In the genomic region with DNA sequence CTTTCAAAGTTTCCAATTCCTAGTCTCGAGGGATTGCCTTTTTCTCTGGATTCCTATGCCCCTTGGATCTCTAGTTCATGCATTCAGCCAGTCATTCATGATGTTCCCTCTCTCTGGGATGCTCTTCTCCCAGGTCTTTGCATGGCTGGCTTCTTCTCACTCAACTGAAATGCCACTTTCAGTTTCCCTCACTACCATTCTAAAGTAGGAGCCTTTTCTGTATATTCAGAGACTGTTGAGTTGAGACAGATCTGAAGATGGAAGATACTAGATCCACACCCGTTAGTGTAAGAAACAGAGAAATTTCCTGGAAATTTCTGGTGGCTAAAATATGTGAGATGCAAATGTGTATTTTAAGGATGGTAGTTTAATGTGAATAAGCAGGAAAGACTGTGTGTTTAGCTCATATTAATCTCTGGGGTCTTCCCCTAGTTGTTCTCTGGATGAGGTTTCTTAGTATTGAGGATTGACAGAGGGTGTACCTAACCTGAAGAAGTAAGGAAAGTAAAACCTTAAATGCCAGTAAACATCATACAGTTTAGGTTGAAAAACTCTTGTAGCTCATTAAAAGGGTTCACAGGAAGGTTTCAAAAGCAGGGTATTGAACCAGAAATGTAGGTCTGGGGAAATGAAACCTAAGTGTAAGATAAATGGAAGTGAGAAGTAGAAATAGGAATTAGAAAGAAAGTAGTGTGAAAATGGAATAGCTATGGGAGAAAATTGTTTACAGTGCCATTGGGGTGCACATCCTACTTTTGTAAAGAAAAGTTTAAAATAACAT, we compare ENCODE assay signal across 12 cellular contexts.
DNase-seq lines count a peak whose midpoint lies in the region; ATAC-seq and TF ChIP-seq lines count a peak whose summit lies in the region.
"Had no signal": no experiment of that assay in that cellular context is flagged by ENCODE, and none has a peak within 500 bp of the region (broad histone marks: within the 10 kb centered on the region; RNA-seq: fewer than 3 reads in every experiment).

No MANE protein-coding gene starts in this region.

- H3K36me3 Mint-ChIP-seq in neural progenitor cell (peaks cover 6% of the 10 kb centered on the region), Calu3 (ENCODE audit: insufficient read depth, unreplicated experiment) (no peaks in the 10 kb centered on the region)

- no peak for TF ChIP-seq CTCF in neural progenitor cell (IDR thresholded peaks at IDR 0.05)
- no peak for TF ChIP-seq CTCF in Calu3 (IDR thresholded peaks at IDR 0.05; ENCODE audit: unreplicated experiment)

- no peak for DNase-seq in neural progenitor cell (ENCODE audit: low spot score)
- DNase-seq in epidermal melanocyte (ENCODE audit: insufficient read length, low spot score) = no peak
- DNase-seq in Calu3 = no peak
- no peak for DNase-seq in ACHN
- DNase-seq in NCI-H187 treated with DMSO at 0.1 percent for 48 hours (lab: John Stamatoyannopoulos, UW) = no peak
- DNase-seq: activated CD4-positive, alpha-beta T cell treated with anti-CD3 and anti-CD28 coated beads for 48 hours; amygdala; right lobe of liver had no signal

- H3K27me3 Mint-ChIP-seq in neural progenitor cell (ENCODE audit: insufficient read depth, low read depth) (peaks cover 6% of the 10 kb centered on the region), Calu3 (ENCODE audit: unreplicated experiment) (no peaks in the 10 kb centered on the region)

- no peaks in the 10 kb centered on the region for H3K9me3 ChIP-seq in neural progenitor cell (ENCODE audit: low read depth)
- H3K9me3 ChIP-seq: right lobe of liver had no signal

- H3F3A ChIP-seq in neural progenitor cell (ENCODE audit: low read depth) = no peaks in the 10 kb centered on the region

- BruUV-seq in Calu3 (replicated peaks; lab: Mats Ljungman, UMichigan) = no TSS peak

- no peak overlapping the region for H3K27ac ChIP-seq in neural progenitor cell
- H3K27ac ChIP-seq: right lobe of liver had no signal

- H3K4me1 ChIP-seq in neural progenitor cell = peaks cover 8% of the 10 kb centered on the region
- H3K4me1 ChIP-seq: right lobe of liver had no signal

- ATAC-seq in GM18909 (IDR thresholded peaks at IDR 0.05; ENCODE audit: poor library complexity, unreplicated experiment) (peak; percentile 79), HG02610 (IDR thresholded peaks at IDR 0.05; ENCODE audit: unreplicated experiment) (peak; percentile 73), HG03565 (IDR thresholded peaks at IDR 0.05; ENCODE audit: unreplicated experiment) (peak; percentile 50)
- ATAC-seq: left lobe of liver had no signal

- no peaks in the 10 kb centered on the region for H4K20me1 ChIP-seq in neural progenitor cell (ENCODE audit: low read depth)

- H3K9me3 Mint-ChIP-seq in neural progenitor cell = peaks cover 26% of the 10 kb centered on the region
- H3K9me3 Mint-ChIP-seq in Calu3 (ENCODE audit: low read depth, unreplicated experiment) = no peaks in the 10 kb centered on the region

- H3K9ac ChIP-seq in neural progenitor cell = no peak overlapping the region

- CTCF ChIA-PET in Calu3 (lab: Charles Lee) = no interaction called here

- H3K4me3 Mint-ChIP-seq in neural progenitor cell (no peak overlapping the region), Calu3 (ENCODE audit: low read depth, unreplicated experiment) (no peak overlapping the region)

- peak overlapping the region; percentile 30 for H3K27ac Mint-ChIP-seq in neural progenitor cell
- no peak overlapping the region for H3K27ac Mint-ChIP-seq in Calu3 (ENCODE audit: unreplicated experiment)

- no peaks in the 10 kb centered on the region for H3K27me3 ChIP-seq in neural progenitor cell
- H3K27me3 ChIP-seq: right lobe of liver had no signal

- no peaks in the 10 kb centered on the region for H3K79me2 ChIP-seq in neural progenitor cell (ENCODE audit: low read depth)

- in situ Hi-C loops in ACHN (cut with HindIII; ENCODE audit: low pct_ligation_motif_present, low pct_unique_long_range_greater_than_20kb, low sequenced_read_pairs) = no loop called here

- H2AFZ ChIP-seq in neural progenitor cell (replicated peaks) = peak overlapping the region; percentile 61

- intact Hi-C loops in Calu3 (cut with micrococcal nuclease; ENCODE audit: unreplicated experiment) = no loop called here

- peaks cover 31% of the 10 kb centered on the region for H3K4me1 Mint-ChIP-seq in neural progenitor cell
- H3K4me1 Mint-ChIP-seq in Calu3 (ENCODE audit: low read depth, unreplicated experiment) = peaks cover 10% of the 10 kb centered on the region

- no peak overlapping the region for H3K4me3 ChIP-seq in neural progenitor cell
- H3K4me3 ChIP-seq: right lobe of liver had no signal

- no peaks in the 10 kb centered on the region for H3K36me3 ChIP-seq in neural progenitor cell
- H3K36me3 ChIP-seq: right lobe of liver had no signal

- no peak overlapping the region for H3K4me2 ChIP-seq in neural progenitor cell
